Comparison of ENCODE assay signal across 9 cellular contexts in the genomic region with DNA sequence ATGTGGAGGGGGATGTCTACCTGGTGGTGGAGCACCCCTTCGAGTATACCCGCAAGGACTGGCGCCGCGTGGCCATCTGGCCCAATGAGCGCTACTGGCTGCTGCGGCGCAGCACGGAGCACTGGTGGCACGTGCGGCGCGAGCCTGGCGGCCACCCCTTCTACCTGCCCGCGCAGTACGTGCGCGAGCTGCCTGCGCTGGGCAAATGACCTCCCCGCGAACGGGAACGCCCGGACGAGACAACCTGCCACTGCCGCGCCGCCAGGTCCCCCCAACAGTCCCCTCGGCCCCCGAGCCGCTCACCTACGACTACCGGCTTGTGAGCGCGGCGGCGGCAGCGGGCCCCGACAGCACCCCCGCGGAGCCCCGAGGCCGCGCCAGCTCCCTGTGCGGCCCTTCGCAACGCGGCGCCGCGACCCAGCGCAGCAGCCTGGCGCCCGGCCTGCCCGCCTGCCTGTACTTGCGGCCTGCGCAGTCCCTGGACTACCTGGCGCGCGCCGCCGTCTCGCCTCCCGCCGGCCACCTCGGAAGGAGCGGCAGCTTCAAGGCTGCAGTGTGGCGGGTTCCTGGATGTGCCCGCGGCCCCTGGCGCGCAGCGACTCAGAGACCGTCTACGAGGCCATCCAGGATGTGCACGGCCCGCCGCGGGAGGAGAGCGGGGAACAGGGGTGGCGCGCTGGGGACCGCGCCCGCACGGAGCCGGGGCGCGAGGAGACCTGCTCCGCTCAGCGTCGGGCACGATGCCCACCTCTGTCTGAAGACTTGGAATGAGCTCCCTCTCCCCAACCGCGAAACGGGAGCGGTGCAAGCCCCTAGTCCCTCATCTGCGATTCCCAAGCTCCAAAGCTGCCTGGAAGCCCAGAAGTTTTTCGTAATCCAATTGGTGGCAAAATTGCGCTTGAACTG. TPM values are rescaled to one million over a fixed set of nuclear protein-coding genes. Genes with fewer than 3 reads are reported as not detected.
DNase-seq lines count a peak whose midpoint lies in the region; ATAC-seq, FAIRE-seq and TF ChIP-seq lines count a peak whose summit lies in the region.
"Had no signal": no experiment of that assay in that cellular context is flagged by ENCODE, and none has a peak within 500 bp of the region (broad histone marks: within the 10 kb centered on the region; RNA-seq: fewer than 3 reads in every experiment).

No MANE protein-coding gene starts in this region.

- H3K4me3 ChIP-seq in breast epithelium: peak overlapping the region; percentile 23 to 67 (median 41)
- H3K4me3 ChIP-seq in right cardiac atrium (ENCODE audit: low read length): peak overlapping the region; percentile 14

- TF ChIP-seq POLR2A in breast epithelium (IDR thresholded peaks at IDR 0.05): no peak
- no peak for TF ChIP-seq POLR2A in H54 (IDR thresholded peaks at IDR 0.05; ENCODE audit: low read depth, low read length)

- H3K27me3 ChIP-seq in breast epithelium: peaks cover 8 to 51% of the 10 kb centered on the region in 2 donors
- H3K27me3 ChIP-seq in right cardiac atrium (ENCODE audit: control insufficient read depth, insufficient read depth): no peaks in the 10 kb centered on the region

- CTCF ChIA-PET in MCF 10A (lab: Yijun Ruan, JAX): interaction anchor here (1.0 to 4.7 kb wide), 5 partner anchors 12 to 263 kb away, joined by 5 to 40 read pairs (median 5); no protein-coding TSS in a partner anchor
- CTCF ChIA-PET in activated CD4-positive, alpha-beta memory T cell treated with anti-CD3 and anti-CD28 coated beads for 36 hours (lab: Charles Lee): interaction anchor here (0.6 to 4.5 kb wide), 14 partner anchors 13 to 262 kb away, joined by 3 to 107 read pairs (median 4); partner anchors contain the start of genes AMZ2 and WIPI1

- H3K4me1 Mint-ChIP-seq in MCF 10A (ENCODE audit: insufficient read depth, unreplicated experiment): no peaks in the 10 kb centered on the region
- peaks cover 36% of the 10 kb centered on the region for H3K4me1 Mint-ChIP-seq in activated CD4-positive, alpha-beta memory T cell treated with anti-CD3 and anti-CD28 coated beads for 36 hours (ENCODE audit: low read depth)

- FAIRE-seq in H54 (lab: Jason Lieb, UNC): no peak
- FAIRE-seq: G401.6 had no signal

- DNase-seq in breast epithelium (ENCODE audit: low spot score in 2 of 2) (no peak), MCF 10A (ENCODE audit: unreplicated experiment) (no peak), right cardiac atrium (peak in 2 of 3 donors; percentile 53 to 61), NCI-H2107 treated with DMSO at 0.1 percent for 48 hours (lab: John Stamatoyannopoulos, UW; ENCODE audit: unreplicated experiment) (no peak), H54 (ENCODE audit: insufficient read length, low spot score) (no peak)
- DNase-seq in activated CD4-positive, alpha-beta memory T cell treated with anti-CD3 and anti-CD28 coated beads for 36 hours: peak; percentile 54
- peak; percentile 43 for DNase-seq in stimulated activated naive CD4-positive, alpha-beta T cell treated with Interleukin-2 at 50 U/mL for 16 hours (lab: John Stamatoyannopoulos, UW)

- no peaks in the 10 kb centered on the region for H3K9me3 Mint-ChIP-seq in MCF 10A (ENCODE audit: unreplicated experiment)
- no peaks in the 10 kb centered on the region for H3K9me3 Mint-ChIP-seq in activated CD4-positive, alpha-beta memory T cell treated with anti-CD3 and anti-CD28 coated beads for 36 hours

- no TSS peak for BruUV-seq in MCF 10A (replicated peaks; lab: Mats Ljungman, UMichigan)

- H3K4me3 Mint-ChIP-seq in MCF 10A (ENCODE audit: unreplicated experiment): no peak overlapping the region
- H3K4me3 Mint-ChIP-seq in activated CD4-positive, alpha-beta memory T cell treated with anti-CD3 and anti-CD28 coated beads for 36 hours: peak overlapping the region; percentile 74

- no peak for TF ChIP-seq CTCF in breast epithelium (IDR thresholded peaks at IDR 0.05)
- no peak for TF ChIP-seq CTCF in MCF 10A (IDR thresholded peaks at IDR 0.05; ENCODE audit: unreplicated experiment)

- WGBS in right cardiac atrium: 2% methylated on average over 101 of the region's 101 CpGs

- POLR2A ChIA-PET in MCF 10A (lab: Yijun Ruan, JAX): no interaction called here
- POLR2A ChIA-PET in activated CD4-positive, alpha-beta memory T cell treated with anti-CD3 and anti-CD28 coated beads for 36 hours (lab: Charles Lee): interaction anchor here (0.6 to 6.6 kb wide), 4 partner anchors 16 to 81 kb away, joined by 4 to 58 read pairs (median 7); partner anchors contain the start of gene AMZ2

- H3K27ac Mint-ChIP-seq in MCF 10A (ENCODE audit: low read depth, unreplicated experiment): no peak overlapping the region
- no peak overlapping the region for H3K27ac Mint-ChIP-seq in activated CD4-positive, alpha-beta memory T cell treated with anti-CD3 and anti-CD28 coated beads for 36 hours

- H3K27ac ChIP-seq in breast epithelium (peak overlapping the region in 1 of 2 donors; percentile 10), right cardiac atrium (ENCODE audit: low read length) (no peak overlapping the region)

- H3K36me3 ChIP-seq in breast epithelium: no peaks in the 10 kb centered on the region

- ATAC-seq in right cardiac atrium (no peak), GM21576 (IDR thresholded peaks at IDR 0.05; ENCODE audit: unreplicated experiment) (no peak)

- H3K9me3 ChIP-seq in breast epithelium: no peaks in the 10 kb centered on the region
- H3K9me3 ChIP-seq in right cardiac atrium (ENCODE audit: control insufficient read depth, low read length): no peaks in the 10 kb centered on the region

- H3K4me1 ChIP-seq in breast epithelium (peaks cover 10 to 23% of the 10 kb centered on the region in 2 donors), right cardiac atrium (ENCODE audit: control insufficient read depth, insufficient read depth, low read length) (peaks cover 3% of the 10 kb centered on the region)

- no peaks in the 10 kb centered on the region for H3K36me3 Mint-ChIP-seq in MCF 10A (ENCODE audit: insufficient read depth, unreplicated experiment)
- no peaks in the 10 kb centered on the region for H3K36me3 Mint-ChIP-seq in activated CD4-positive, alpha-beta memory T cell treated with anti-CD3 and anti-CD28 coated beads for 36 hours

- intact Hi-C loops in breast epithelium (cut with DNase I; ENCODE audit: low total_unique reads) (no loop called here), MCF 10A (cut with micrococcal nuclease) (no loop called here), right cardiac atrium (cut with DNase I) (no loop called here)
- intact Hi-C loops in activated CD4-positive, alpha-beta memory T cell treated with anti-CD3 and anti-CD28 coated beads for 36 hours (cut with micrococcal nuclease): loop anchor here (5.0 kb wide), 1 partner anchor 162 kb away; the partner anchor contains the start of gene KPNA2

- peaks cover 54% of the 10 kb centered on the region for H3K27me3 Mint-ChIP-seq in MCF 10A (ENCODE audit: insufficient read depth, unreplicated experiment)
- peaks cover 13% of the 10 kb centered on the region for H3K27me3 Mint-ChIP-seq in activated CD4-positive, alpha-beta memory T cell treated with anti-CD3 and anti-CD28 coated beads for 36 hours

RNA-seq across cellular contexts. Expression of gene AMZ2, which starts 48.7 kb away (rescaled TPM):
- 10 to 100 TPM; 36.7 to 94.9 (median 48.3) TPM for total RNA-seq in breast epithelium
- 127 and 147 TPM in 2 replicates for total RNA-seq in MCF 10A (2022)
- 100 to 1,000 TPM; 134 to 146 TPM for total RNA-seq in activated CD4-positive, alpha-beta memory T cell treated with anti-CD3 and anti-CD28 coated beads for 36 hours
- total RNA-seq in right cardiac atrium: 10 to 100 TPM; 73.9 to 98.3 (median 93.0) TPM
- 97.6 TPM for polyA plus RNA-seq in right cardiac atrium

Comparison
In these comparisons a context has a peak if more than half of its experiments do, and no peak if none do; other contexts are left out.
1. DNase-seq: peak in activated CD4-positive, alpha-beta memory T cell treated with anti-CD3 and anti-CD28 coated beads for 36 hours (single experiment), right cardiac atrium (2 of 3) and stimulated activated naive CD4-positive, alpha-beta T cell treated with Interleukin-2 at 50 U/mL for 16 hours (single experiment); none in breast epithelium (0 of 2), MCF 10A (single experiment), NCI-H2107 treated with DMSO at 0.1 percent for 48 hours (single experiment) and H54 (single experiment).